Comparison of ENCODE assay signal across 1 cellular context in genomic region chr15:66964111-66964738, GRCh38.
TF ChIP-seq lines count a peak whose summit lies in the region.

No MANE protein-coding gene starts in this region.

TF ChIP-seq in IMR-90, 13 proteins besides CTCF, POLR2A, EP300 and RAD21 (continued from another document):
- no peak for TF ChIP-seq MXI1 (IDR thresholded peaks at IDR 0.05; ENCODE audit: borderline replicate concordance, low read depth, low read length)
- no peak for TF ChIP-seq CHD1 (IDR thresholded peaks at IDR 0.05; ENCODE audit: low read depth, low read length)
- no peak for TF ChIP-seq RCOR1 (IDR thresholded peaks at IDR 0.05; ENCODE audit: insufficient replicate concordance, low read length)
- no peak for TF ChIP-seq BHLHE40 (IDR thresholded peaks at IDR 0.05; ENCODE audit: low read depth, low read length)
- TF ChIP-seq FOS (IDR thresholded peaks at IDR 0.05; ENCODE audit: low read depth, low read length), result no peak
- TF ChIP-seq USF2 (IDR thresholded peaks at IDR 0.05; ENCODE audit: low read depth, low read length), result no peak
- TF ChIP-seq RFX5 (IDR thresholded peaks at IDR 0.05; ENCODE audit: low read depth, low read length), result no peak
- no peak for TF ChIP-seq CEBPB (IDR thresholded peaks at IDR 0.05; ENCODE audit: low read depth, low read length)
- TF ChIP-seq ELK1 (IDR thresholded peaks at IDR 0.05; ENCODE audit: borderline replicate concordance, low read depth, low read length), result no peak
- TF ChIP-seq MAZ (IDR thresholded peaks at IDR 0.05; ENCODE audit: borderline replicate concordance, low read depth, low read length), result no peak
